In the genomic region with DNA sequence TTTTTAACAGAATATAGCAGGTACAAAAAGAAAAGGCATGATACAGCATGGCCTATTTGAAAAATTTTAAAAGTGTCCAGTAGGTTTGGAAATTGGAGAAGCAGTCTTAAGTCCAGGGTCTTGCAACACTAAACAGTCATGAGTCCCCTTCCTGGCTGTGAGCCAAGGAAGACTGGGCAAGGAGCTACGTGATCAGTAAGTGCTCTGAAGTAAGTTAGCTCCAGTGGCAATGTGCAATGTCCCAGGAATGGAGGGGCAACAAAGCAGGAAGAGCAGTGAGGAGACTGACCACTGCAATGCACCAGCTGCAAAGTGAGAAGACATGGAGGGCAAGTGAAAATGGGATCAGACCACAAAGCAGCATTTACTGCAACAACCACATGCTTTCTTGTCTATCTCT, we compare ENCODE assay signal across 8 cellular contexts.
DNase-seq lines count a peak whose midpoint lies in the region; ATAC-seq lines count a peak whose summit lies in the region.

No MANE protein-coding gene starts in this region.

- H3K9me3 Mint-ChIP-seq in activated naive CD4-positive, alpha-beta T cell treated with anti-CD3 and anti-CD28 coated beads, Interleukin-2, amount 50 U/mL, for 24 hours = no peaks in the 10 kb centered on the region

- H3K27ac Mint-ChIP-seq in activated naive CD4-positive, alpha-beta T cell treated with anti-CD3 and anti-CD28 coated beads, Interleukin-2, amount 50 U/mL, for 24 hours = peak overlapping the region; percentile 69

- H3K4me3 Mint-ChIP-seq in activated naive CD4-positive, alpha-beta T cell treated with anti-CD3 and anti-CD28 coated beads, Interleukin-2, amount 50 U/mL, for 24 hours = no peak overlapping the region

- peaks cover 26% of the 10 kb centered on the region for H3K4me1 Mint-ChIP-seq in activated naive CD4-positive, alpha-beta T cell treated with anti-CD3 and anti-CD28 coated beads, Interleukin-2, amount 50 U/mL, for 24 hours

- no peaks in the 10 kb centered on the region for H3K27me3 Mint-ChIP-seq in activated naive CD4-positive, alpha-beta T cell treated with anti-CD3 and anti-CD28 coated beads, Interleukin-2, amount 50 U/mL, for 24 hours

- no peak for DNase-seq in activated naive CD4-positive, alpha-beta T cell treated with Interleukin-2 at 50 U/mL for 16 hours
- DNase-seq in amniotic stem cell (lab: John Stamatoyannopoulos, UW) (peak; percentile 25), left kidney (ENCODE audit: low read depth, low spot score) (peak; percentile 74), ureter (ENCODE audit: low spot score) (peak; percentile 70), NCI-H1048 (lab: John Stamatoyannopoulos, UW) (no peak)

- H3K36me3 Mint-ChIP-seq in activated naive CD4-positive, alpha-beta T cell treated with anti-CD3 and anti-CD28 coated beads, Interleukin-2, amount 50 U/mL, for 24 hours = peaks cover 25% of the 10 kb centered on the region

- ATAC-seq in HG02588 (IDR thresholded peaks at IDR 0.05; ENCODE audit: unreplicated experiment) (no peak), GM19395 (IDR thresholded peaks at IDR 0.05; ENCODE audit: unreplicated experiment) (no peak)

Comparison
In these comparisons a context has a peak if more than half of its experiments do, and no peak if none do; other contexts are left out.
1. DNase-seq: peak in amniotic stem cell (single experiment), left kidney (single experiment) and ureter (single experiment); none in activated naive CD4-positive, alpha-beta T cell treated with Interleukin-2 at 50 U/mL for 16 hours (single experiment) and NCI-H1048 (single experiment).